ENCODE assay signal across 8 cellular contexts in genomic region chr6:85865665-85866372, GRCh38.
DNase-seq lines count a peak whose midpoint lies in the region; ATAC-seq and TF ChIP-seq lines count a peak whose summit lies in the region.

No MANE protein-coding gene starts in this region.

- no peaks in the 10 kb centered on the region for H3K27me3 ChIP-seq in adrenal gland
- no peaks in the 10 kb centered on the region for H3K27me3 ChIP-seq in vagina

- TF ChIP-seq CTCF in adrenal gland (IDR thresholded peaks at IDR 0.05), result no peak
- TF ChIP-seq CTCF in vagina (IDR thresholded peaks at IDR 0.05), result no peak

- no peaks in the 10 kb centered on the region for H3K9me3 ChIP-seq in adrenal gland (replicated peaks in 1 of 3)
- H3K9me3 ChIP-seq in vagina, result no peaks in the 10 kb centered on the region

- intact Hi-C loops in adrenal gland (cut with DNase I) (no loop called here), left colon (cut with DNase I, micrococcal nuclease) (no loop called here), vagina (cut with DNase I) (no loop called here)

- H3K36me3 ChIP-seq in adrenal gland (replicated peaks in 1 of 2) (no peaks in the 10 kb centered on the region), vagina (no peaks in the 10 kb centered on the region)

- in situ Hi-C loops in ACHN (cut with HindIII; ENCODE audit: low pct_ligation_motif_present, low pct_unique_long_range_greater_than_20kb, low sequenced_read_pairs), result no loop called here

- DNase-seq in ACHN (peak; percentile 65), adrenal gland (peak in 2 of 7 donors; percentile 27 to 31), left colon (no peak), vagina (ENCODE audit: extremely low spot score in 2 of 2) (no peak), HPDE6-E6E7 (ENCODE audit: extremely low spot score) (no peak), D341Med (ENCODE audit: low spot score) (no peak)

- H3K27ac ChIP-seq in adrenal gland (peak overlapping the region in 4 of 5 donors; percentile 63 to 77 (median 72)), vagina (peak overlapping the region; percentile 59)

- H3K4me3 ChIP-seq in adrenal gland, result peak overlapping the region in 2 of 4 donors; percentile 20 to 47
- H3K4me3 ChIP-seq in vagina, result peak overlapping the region; percentile 42 to 48

- WGBS in adrenal gland, 4 donors, result 4 to 13% (median 8%) methylated on average over 5 to 7 of the region's 7 CpGs

- ATAC-seq in GM19023 (IDR thresholded peaks at IDR 0.05; ENCODE audit: unreplicated experiment) (peak; percentile 65), HG03469 (IDR thresholded peaks at IDR 0.05; ENCODE audit: unreplicated experiment) (peak; percentile 59), left colon (peak; percentile 78)

- H3K4me1 ChIP-seq in adrenal gland (replicated peaks in 1 of 2) (peaks cover 28 to 39% of the 10 kb centered on the region in 2 donors), vagina (peaks cover 31% of the 10 kb centered on the region)

- no peak for TF ChIP-seq POLR2A in adrenal gland (IDR thresholded peaks at IDR 0.05)
- TF ChIP-seq POLR2A in vagina (IDR thresholded peaks at IDR 0.05), result no peak
